ENCODE assay signal across 9 cellular contexts in the genomic region with DNA sequence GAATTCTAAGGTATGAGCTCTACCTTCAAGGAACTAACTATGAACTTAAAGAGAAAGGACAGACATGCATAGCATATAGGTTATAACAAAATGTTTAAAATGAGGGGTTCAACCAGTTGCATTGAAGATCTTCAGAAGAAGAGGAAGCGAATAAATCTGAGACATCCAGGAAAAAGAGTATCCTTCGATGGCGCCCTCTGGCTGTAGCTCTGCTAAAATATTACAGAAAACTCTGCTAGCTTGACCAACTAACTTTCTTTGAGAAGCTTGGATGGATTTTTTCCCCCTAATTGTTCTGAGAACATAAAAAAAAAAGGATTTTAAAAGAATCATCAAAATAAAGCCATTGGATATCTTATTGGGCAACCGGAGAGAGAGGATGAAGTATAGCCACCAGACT.
DNase-seq lines count a peak whose midpoint lies in the region; ATAC-seq and TF ChIP-seq lines count a peak whose summit lies in the region.
"Had no signal": no experiment of that assay in that cellular context is flagged by ENCODE, and none has a peak within 500 bp of the region (broad histone marks: within the 10 kb centered on the region; RNA-seq: fewer than 3 reads in every experiment).

No MANE protein-coding gene starts in this region.

- WGBS in SK-N-SH (ENCODE audit: low lambda C conversion rate): 88% methylated on average over 4 of the region's 4 CpGs
- 74% methylated on average over 4 of the region's 4 CpGs for WGBS in hepatocyte (ENCODE audit: low lambda C conversion rate, missing lambda C conversion rate)
- 71 to 80% (median 76%) methylated on average over 4 of the region's 4 CpGs for WGBS in ovary, 3 donors

- H3K27me3 ChIP-seq in SK-N-SH (ENCODE audit: insufficient read depth) (no peaks in the 10 kb centered on the region), hepatocyte (no peaks in the 10 kb centered on the region), ovary (no peaks in the 10 kb centered on the region)

- H3K9me2 ChIP-seq in SK-N-SH (no peaks in the 10 kb centered on the region), hepatocyte (replicated peaks; ENCODE audit: insufficient read depth) (no peaks in the 10 kb centered on the region)

- peak; percentile 58 for DNase-seq in A172 (ENCODE audit: low spot score)
- DNase-seq in SK-N-SH: no peak
- DNase-seq in hepatocyte (ENCODE audit: low spot score): peak; percentile 54
- DNase-seq in ovary: no peak
- DNase-seq in central memory CD4-positive, alpha-beta T cell: no peak
- DNase-seq: activated naive CD8-positive, alpha-beta T cell treated with anti-CD3 and anti-CD28 coated beads for 36 hours had no signal

- no peaks in the 10 kb centered on the region for H3K9me3 ChIP-seq in SK-N-SH
- no peaks in the 10 kb centered on the region for H3K9me3 ChIP-seq in hepatocyte (ENCODE audit: low read depth)
- H3K9me3 ChIP-seq in ovary: no peaks in the 10 kb centered on the region

- TF ChIP-seq POLR2A in ovary (IDR thresholded peaks at IDR 0.05): no peak

- TF ChIP-seq CTCF in GM12874 (IDR thresholded peaks at IDR 0.05; ENCODE audit: insufficient read depth, low read depth, low read length) (peak; percentile 27; the same call in 1 of the 2 replicates), SK-N-SH (IDR thresholded peaks at IDR 0.05) (peak; percentile 75), hepatocyte (IDR thresholded peaks at IDR 0.05; ENCODE audit: poor library complexity) (peak; percentile 55), ovary (IDR thresholded peaks at IDR 0.05) (no peak)

- CTCF ChIA-PET in SK-N-SH (lab: Yijun Ruan, JAX): interaction anchor here (0.6 to 4.6 kb wide), 29 partner anchors 9 to 824 kb away, joined by 3 to 30 read pairs (median 4); no protein-coding TSS in a partner anchor

- H3K4me3 ChIP-seq in SK-N-SH (ENCODE audit: low read depth in 2 of 2, low read length in 1 of 2): no peak overlapping the region; a peak in 1 of 4 replicates
- H3K4me3 ChIP-seq in hepatocyte: no peak overlapping the region
- H3K4me3 ChIP-seq in ovary: no peak overlapping the region

- no peak overlapping the region for H2AFZ ChIP-seq in SK-N-SH (ENCODE audit: low read depth)
- H2AFZ ChIP-seq in hepatocyte: no peak overlapping the region

- TF ChIP-seq RAD21 in SK-N-SH (IDR thresholded peaks at IDR 0.05; ENCODE audit: low read length): peak; percentile 66

- ATAC-seq in HG02973 (IDR thresholded peaks at IDR 0.05; ENCODE audit: unreplicated experiment) (no peak), HG03135 (IDR thresholded peaks at IDR 0.05; ENCODE audit: unreplicated experiment) (no peak)

- H3F3A ChIP-seq in SK-N-SH (replicated peaks; ENCODE audit: insufficient read depth): no peaks in the 10 kb centered on the region

- no peak overlapping the region for H3K9ac ChIP-seq in SK-N-SH

- H3K79me2 ChIP-seq in SK-N-SH (ENCODE audit: insufficient read depth) (no peaks in the 10 kb centered on the region), hepatocyte (no peaks in the 10 kb centered on the region)

- no peaks in the 10 kb centered on the region for H4K20me1 ChIP-seq in SK-N-SH (ENCODE audit: insufficient read depth)
- H4K20me1 ChIP-seq in hepatocyte (ENCODE audit: insufficient read depth, poor library complexity, severe bottlenecking): no peaks in the 10 kb centered on the region

- no peaks in the 10 kb centered on the region for H3K36me3 ChIP-seq in SK-N-SH (replicated peaks in 1 of 2; ENCODE audit: control insufficient read depth in 1 of 2, insufficient read depth in 2 of 2, low read length in 1 of 2)
- no peaks in the 10 kb centered on the region for H3K36me3 ChIP-seq in hepatocyte (replicated peaks; ENCODE audit: insufficient read depth, low read depth)
- no peaks in the 10 kb centered on the region for H3K36me3 ChIP-seq in ovary

- no peak overlapping the region for H3K27ac ChIP-seq in SK-N-SH (ENCODE audit: low read depth in 2 of 2, low read length in 1 of 2)
- H3K27ac ChIP-seq in hepatocyte: no peak overlapping the region
- no peak overlapping the region for H3K27ac ChIP-seq in ovary

- H3K4me1 ChIP-seq in SK-N-SH (ENCODE audit: control insufficient read depth in 1 of 2, insufficient read depth in 2 of 2, low read depth in 1 of 2, low read length in 1 of 2) (no peaks in the 10 kb centered on the region; a peak in 2 of 4 replicates), hepatocyte (ENCODE audit: insufficient read depth) (no peaks in the 10 kb centered on the region), ovary (ENCODE audit: insufficient read depth) (no peaks in the 10 kb centered on the region)

- no peak overlapping the region for H3K4me2 ChIP-seq in SK-N-SH
- H3K4me2 ChIP-seq in hepatocyte: no peak overlapping the region

- POLR2A ChIA-PET in SK-N-SH (lab: Yijun Ruan, JAX): no interaction called here

- no peak for TF ChIP-seq EP300 in SK-N-SH (IDR thresholded peaks at IDR 0.05; ENCODE audit: borderline replicate concordance in 1 of 2, low read depth in 1 of 2, low read length in 1 of 2)
- no peak for TF ChIP-seq EP300 in ovary (IDR thresholded peaks at IDR 0.05)

- intact Hi-C loops in ovary (cut with DNase I): no loop called here

TF ChIP-seq in SK-N-SH, 30 proteins besides CTCF, POLR2A, EP300 and RAD21:
- TF ChIP-seq SMC3 (IDR thresholded peaks at IDR 0.05; ENCODE audit: low read depth, low read length) (peak; percentile 63), FOSL2 (IDR thresholded peaks at IDR 0.05; ENCODE audit: borderline replicate concordance, low read depth) (no peak)
TF ChIP-seq in SK-N-SH: peak in this region for 1.

Comparison
In these comparisons a context has a peak if more than half of its experiments do, and no peak if none do; other contexts are left out.
1. DNase-seq: peak in A172 (single experiment) and hepatocyte (single experiment); none in SK-N-SH (single experiment), ovary (0 of 5) and central memory CD4-positive, alpha-beta T cell (single experiment).
2. CTCF ChIP-seq: peak in GM12874 (single experiment), SK-N-SH (single experiment) and hepatocyte (single experiment); none in ovary (0 of 3).